ENCODE assay signal across 32 cellular contexts in the genomic region with DNA sequence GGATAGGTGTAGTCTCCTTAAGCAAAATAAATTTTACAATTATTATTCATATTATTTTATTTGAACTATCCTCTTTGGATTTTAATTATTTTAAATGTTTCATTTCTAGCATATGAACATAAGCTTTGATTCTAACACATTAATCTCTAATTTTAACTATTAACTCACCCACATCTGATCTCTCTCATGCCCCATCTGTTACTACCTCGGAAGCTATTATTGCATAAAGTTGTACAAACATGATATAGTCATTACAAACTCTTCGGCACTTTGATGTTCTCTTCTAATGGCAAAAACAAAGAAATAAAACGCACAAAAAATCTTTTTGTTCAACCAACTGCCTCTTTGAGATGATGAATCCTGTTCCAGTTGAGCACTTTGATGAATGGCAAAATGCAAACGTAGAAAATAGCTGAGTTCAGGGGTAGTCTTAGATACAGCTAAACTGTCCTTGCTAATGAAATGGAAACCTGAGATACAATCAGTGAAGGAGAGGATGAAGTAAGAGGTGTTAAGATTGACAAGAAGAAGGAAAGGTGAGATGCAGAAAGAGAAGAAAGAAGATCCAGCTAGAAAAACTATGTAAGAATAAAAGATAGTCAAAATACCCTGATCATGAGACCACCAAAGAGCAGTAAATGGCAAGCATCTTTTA.
"Had no signal": no experiment of that assay in that cellular context is flagged by ENCODE, and none has a peak within 500 bp of the region (broad histone marks: within the 10 kb centered on the region; RNA-seq: fewer than 3 reads in every experiment).

No MANE protein-coding gene starts in this region.

- FAIRE-seq: colon had no signal

- H3K4me1 ChIP-seq: adrenal gland, body of pancreas, heart right ventricle had no signal

- ATAC-seq: activated CD4-positive, CD25-positive, alpha-beta regulatory T cell treated with anti-CD3 and anti-CD28 coated beads, Interleukin-2, amount 50 U/mL, for 24 hours; activated CD8-positive, alpha-beta T cell treated with anti-CD3 and anti-CD28 coated beads for 36 hours; activated naive CD8-positive, alpha-beta T cell treated with anti-CD3 and anti-CD28 coated beads, Interleukin-2, amount 50 U/mL, for 24 hours; body of pancreas; effector memory CD8-positive, alpha-beta T cell; heart right ventricle; T-helper 17 cell had no signal

- H3K9me3 ChIP-seq: adrenal gland, body of pancreas had no signal

- DNase-seq: activated B cell treated with CpG ODN at 0.5 μM for 24 hours; activated CD4-positive, alpha-beta T cell treated with anti-CD3 and anti-CD28 coated beads for 48 hours; activated CD4-positive, alpha-beta T cell treated with anti-CD3 and anti-CD28 coated beads, Interleukin-2, amount 50 U/mL, for 1 hour; activated CD4-positive, alpha-beta T cell treated with anti-CD3 and anti-CD28 coated beads, Interleukin-2, amount 50 U/mL, for 48 hours; activated CD8-positive, alpha-beta memory T cell treated with anti-CD3 and anti-CD28 coated beads for 24 hours; activated CD8-positive, alpha-beta T cell treated with anti-CD3 and anti-CD28 coated beads for 36 hours; activated effector memory CD4-positive, alpha-beta T cell treated with anti-CD3 and anti-CD28 coated beads, Interleukin-2, amount 50 U/mL, for 16 hours; activated naive CD4-positive, alpha-beta T cell treated with anti-CD3 and anti-CD28 coated beads for 36 hours; activated naive CD8-positive, alpha-beta T cell treated with anti-CD3 and anti-CD28 coated beads for 36 hours; activated naive CD8-positive, alpha-beta T cell treated with anti-CD3 and anti-CD28 coated beads, Interleukin-2, amount 50 U/mL, for 24 hours; activated T-cell treated with anti-CD3 and anti-CD28 coated beads, Interleukin-2, amount 50 U/mL, for 1 hour; activated T-cell treated with anti-CD3 and anti-CD28 coated beads, Interleukin-2, amount 50 U/mL, for 48 hours; adrenal gland; amygdala; aorta; body of pancreas; caudate nucleus; cortex of kidney; dermis blood vessel endothelial cell; effector CD4-positive, alpha-beta T cell; effector memory CD8-positive, alpha-beta T cell; erythroblast; foreskin melanocyte; glutamatergic neuron; heart right ventricle; T-helper 1 cell; T-helper 17 cell; T1000; WERI-Rb-1 had no signal

- H3K4me3 ChIP-seq: adrenal gland, body of pancreas, esophagus muscularis mucosa, heart right ventricle had no signal

- H3K27ac ChIP-seq: adrenal gland, body of pancreas, esophagus muscularis mucosa, heart right ventricle, WERI-Rb-1 had no signal

- H3K36me3 ChIP-seq: adrenal gland, esophagus muscularis mucosa, heart right ventricle, WERI-Rb-1 had no signal

- H3K27me3 ChIP-seq: adrenal gland, body of pancreas, esophagus muscularis mucosa, heart right ventricle had no signal
